19 cellular contexts compared by ENCODE assay signal in the genomic region with DNA sequence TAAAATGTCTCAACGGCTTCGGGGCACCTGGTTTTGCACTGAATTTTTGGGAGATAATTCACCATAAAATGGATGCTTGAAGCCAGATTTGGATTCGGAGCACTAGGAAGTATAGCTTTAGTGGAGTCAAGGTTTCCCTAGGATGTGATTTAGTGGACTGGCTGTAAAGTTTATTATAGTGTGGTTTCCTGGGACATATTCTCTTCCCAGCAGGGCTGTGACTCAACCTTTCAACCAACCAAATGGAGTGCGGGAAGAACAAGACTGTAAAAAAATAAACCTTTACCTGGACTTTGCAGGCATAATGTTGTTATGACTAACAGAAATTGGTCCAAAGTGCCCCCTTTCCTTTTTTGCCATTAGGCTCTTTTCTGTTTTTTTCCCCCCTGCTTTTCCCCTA.
DNase-seq lines count a peak whose midpoint lies in the region; ATAC-seq, FAIRE-seq and TF ChIP-seq lines count a peak whose summit lies in the region.
"Had no signal": no experiment of that assay in that cellular context is flagged by ENCODE, and none has a peak within 500 bp of the region (broad histone marks: within the 10 kb centered on the region; RNA-seq: fewer than 3 reads in every experiment).

No MANE protein-coding gene starts in this region.

- no peak for TF ChIP-seq CTCF in nephron progenitor cell (IDR thresholded peaks at IDR 0.05)

- FAIRE-seq in H54 (lab: Jason Lieb, UNC), result peak; percentile 65

- H3K27ac Mint-ChIP-seq in nephron progenitor cell, result peak overlapping the region; percentile 95
- H3K27ac Mint-ChIP-seq: IgD-negative memory B cell had no signal

- peak; percentile 11 for DNase-seq in AG08395 (ENCODE audit: low spot score)
- DNase-seq in H54 (ENCODE audit: insufficient read length, low spot score), result peak; percentile 0
- peak; percentile 22 for DNase-seq in astrocyte of the hippocampus (ENCODE audit: low read depth, low spot score)
- no peak for DNase-seq in nephron progenitor cell
- DNase-seq in NCI-H526 treated with DMSO at 0.1 percent for 48 hours (lab: John Stamatoyannopoulos, UW), result no peak
- no peak for DNase-seq in NAMALWA (ENCODE audit: low spot score)
- DNase-seq in NCI-H774 (lab: John Stamatoyannopoulos, UW), result no peak
- DNase-seq: 8988T, Caco-2, GDM1, H7, NCI-H1436 treated with DMSO at 0.1 percent for 48 hours, NCI-H2107, NCI-H226, Right ventricle myocardium superior, SK-N-SH had no signal

- no peaks in the 10 kb centered on the region for H3K9me3 Mint-ChIP-seq in nephron progenitor cell
- H3K9me3 Mint-ChIP-seq: IgD-negative memory B cell had no signal

- no peaks in the 10 kb centered on the region for H3K36me3 Mint-ChIP-seq in nephron progenitor cell (ENCODE audit: low read depth)
- H3K36me3 Mint-ChIP-seq: IgD-negative memory B cell had no signal

- no peak overlapping the region for H3K4me3 Mint-ChIP-seq in nephron progenitor cell
- H3K4me3 Mint-ChIP-seq: IgD-negative memory B cell had no signal

- no peak for ATAC-seq in GM18858 (IDR thresholded peaks at IDR 0.05; ENCODE audit: unreplicated experiment)
- ATAC-seq: Panc1 had no signal

- no peaks in the 10 kb centered on the region for H3K27me3 Mint-ChIP-seq in nephron progenitor cell (ENCODE audit: low read depth, poor library complexity)

- TF ChIP-seq POLR2A in H54 (IDR thresholded peaks at IDR 0.05; ENCODE audit: low read depth, low read length), result no peak

- H3K4me1 Mint-ChIP-seq in nephron progenitor cell, result peaks cover 17% of the 10 kb centered on the region
- H3K4me1 Mint-ChIP-seq: IgD-negative memory B cell had no signal

Comparison
In these comparisons a context has a peak if more than half of its experiments do, and no peak if none do; other contexts are left out.
1. DNase-seq: peak in AG08395 (single experiment), H54 (single experiment) and astrocyte of the hippocampus (single experiment); none in nephron progenitor cell (single experiment), NCI-H526 treated with DMSO at 0.1 percent for 48 hours (single experiment), NAMALWA (single experiment) and NCI-H774 (single experiment).